Comparison of ENCODE assay signal across 34 cellular contexts in the genomic region with DNA sequence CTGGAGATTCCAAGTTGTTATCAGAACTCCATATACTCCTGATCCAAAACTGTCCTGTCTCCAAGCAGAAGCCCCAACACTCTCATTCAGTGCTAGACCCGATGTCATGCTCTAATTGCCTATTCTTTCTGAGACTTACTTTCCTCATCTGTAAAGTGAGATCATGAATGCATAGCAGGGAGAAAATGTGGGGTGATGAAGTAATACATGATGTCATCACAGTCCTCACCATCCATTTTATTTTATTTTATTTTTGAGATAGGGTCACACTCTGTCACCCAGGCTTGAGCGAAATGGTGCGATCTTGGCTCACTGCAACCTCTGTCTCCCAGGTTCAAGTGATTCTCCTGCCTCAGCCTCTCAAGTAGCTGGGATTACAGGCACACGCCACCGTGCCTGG.
"Had no signal": no experiment of that assay in that cellular context is flagged by ENCODE, and none has a peak within 500 bp of the region (broad histone marks: within the 10 kb centered on the region; RNA-seq: fewer than 3 reads in every experiment).

No MANE protein-coding gene starts in this region.

- H3K9me3 ChIP-seq: MG63 had no signal

- H3K27me3 ChIP-seq: MG63 had no signal

- DNase-seq: Karpas-422, Kasumi-1, MG63, MM.1S, MV-4-11, NCI-H1048, NCI-H1092, NCI-H1092 treated with DMSO at 0.1 percent for 48 hours, NCI-H1105, NCI-H1105 treated with DMSO at 0.1 percent for 48 hours, NCI-H1417, NCI-H1417 treated with DMSO at 0.1 percent for 48 hours, NCI-H1436, NCI-H1436 treated with DMSO at 0.1 percent for 48 hours, NCI-H146, NCI-H1694, NCI-H1694 treated with DMSO at 0.1 percent for 48 hours, NCI-H187, NCI-H187 treated with DMSO at 0.1 percent for 48 hours, NCI-H1930, NCI-H2029, NCI-H2029 treated with DMSO at 0.1 percent for 48 hours, NCI-H2081, NCI-H2081 treated with DMSO at 0.1 percent for 48 hours, NCI-H2107, NCI-H2171, NCI-H2171 treated with DMSO at 0.1 percent for 48 hours, NCI-H2227 treated with DMSO at 0.1 percent for 48 hours, NCI-H226, NCI-H345, NCI-H446, NCI-H446 treated with DMSO at 0.1 percent for 48 hours, NCI-H510A, NCI-H510A treated with DMSO at 0.1 percent for 48 hours had no signal

- H3K4me3 ChIP-seq: MG63 had no signal

- H3K36me3 ChIP-seq: MG63 had no signal
